13 cellular contexts compared by ENCODE assay signal in the genomic region with DNA sequence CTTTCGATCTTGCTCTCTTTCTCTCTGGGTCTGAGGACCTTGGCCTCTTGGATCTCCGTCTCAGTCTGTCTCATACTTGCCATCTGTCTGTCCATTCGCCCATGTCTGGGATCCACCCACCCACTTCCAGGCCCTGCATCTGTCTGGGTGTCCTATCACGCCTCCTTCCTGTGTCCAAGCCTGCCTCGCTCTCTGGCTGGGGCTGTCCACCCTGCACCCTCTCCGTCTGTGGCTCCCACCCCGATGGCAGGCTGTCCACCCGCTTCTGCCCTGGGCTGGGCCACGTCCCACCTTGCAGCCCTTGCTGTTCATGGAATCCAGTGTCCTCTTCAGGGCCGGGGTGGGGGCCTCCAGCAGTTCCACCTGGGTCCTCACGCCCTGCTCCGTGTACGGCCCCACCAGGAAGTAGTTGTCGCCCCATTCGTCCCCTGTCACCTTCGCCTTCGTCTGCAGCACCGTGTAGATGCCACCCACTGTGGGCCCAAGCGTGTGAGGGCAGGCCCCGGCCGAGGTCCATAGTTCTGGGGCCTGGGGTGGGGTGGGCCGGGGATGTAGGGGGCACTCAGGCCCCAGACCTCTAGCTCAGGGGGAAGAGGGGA. TPM values are rescaled to one million over a fixed set of nuclear protein-coding genes. Genes with fewer than 3 reads are reported as not detected.
A peak's percentile ranks its signal among the peaks of the same experiment; 100 is the strongest.
DNase-seq lines count a peak whose midpoint lies in the region; ATAC-seq, FAIRE-seq and TF ChIP-seq lines count a peak whose summit lies in the region.
"Had no signal": no experiment of that assay in that cellular context is flagged by ENCODE, and none has a peak within 500 bp of the region (broad histone marks: within the 10 kb centered on the region; RNA-seq: fewer than 3 reads in every experiment).

No MANE protein-coding gene starts in this region.

- H3K9ac ChIP-seq in GM12878 (ENCODE audit: control insufficient read depth, insufficient read depth, low read length), result peak overlapping the region; percentile 91; the same call in 1 of the 2 replicates
- H3K9ac ChIP-seq in muscle layer of colon (ENCODE audit: low read length), result no peak overlapping the region

- intact Hi-C loops in Right ventricle myocardium inferior (cut with DNase I), result no loop called here
- intact Hi-C loops in GM12878 (cut with micrococcal nuclease; ENCODE audit: unreplicated experiment), result no loop called here
- intact Hi-C loops in upper lobe of right lung (cut with DNase I), result no loop called here

- POLR2A ChIA-PET in GM12878 (lab: Charles Lee), result interaction anchor here (0.6 to 3.6 kb wide), 4 partner anchors 12 to 150 kb away, joined by 3 to 41 read pairs (median 7); no protein-coding TSS in a partner anchor

- ATAC-seq in Right ventricle myocardium inferior (no peak), GM12878 (no peak), upper lobe of right lung (no peak), GM18873 (IDR thresholded peaks at IDR 0.05; ENCODE audit: low FRiP score, unreplicated experiment) (no peak)

- no TSS peak for BruUV-seq in GM12878 (replicated peaks; lab: Mats Ljungman, UMichigan)

- CTCF ChIA-PET in GM12878 (lab: Yijun Ruan, JAX), result interaction anchor here (1.1 to 4.0 kb wide), 6 partner anchors 12 to 196 kb away, joined by 3 to 55 read pairs (median 28); no protein-coding TSS in a partner anchor

- RAD21 ChIA-PET in GM12878 (lab: Charles Lee; ENCODE audit: unreplicated experiment), result no interaction called here

- H3K4me3 ChIP-seq in right atrium auricular region (peak overlapping the region; percentile 75), GM12878 (peak overlapping the region; percentile 93; the same call in 1 of the 2 replicates), muscle layer of colon (ENCODE audit: low read depth in 1 of 2, low read length in 2 of 2) (no peak overlapping the region), upper lobe of right lung (no peak overlapping the region)

- SMC1A ChIA-PET in GM12878 (lab: Charles Lee; ENCODE audit: uncharacterized antibody, unreplicated experiment), result interaction anchor here (1.0 to 1.5 kb wide), 3 partner anchors 12 to 196 kb away, joined by 3 to 4 read pairs (median 4); no protein-coding TSS in a partner anchor

- WGBS in GM12878 (ENCODE audit: insufficient coverage, insufficient replicate concordance, low lambda C conversion rate, missing lambda C conversion rate), result 98% methylated on average over 19 of the region's 22 CpGs

- no peaks in the 10 kb centered on the region for H4K20me1 ChIP-seq in GM12878 (ENCODE audit: control insufficient read depth, insufficient read depth)

- DNase-seq in right atrium auricular region (ENCODE audit: low spot score), result no peak
- DNase-seq in Right ventricle myocardium inferior (ENCODE audit: missing footprints), result no peak
- DNase-seq in GM12878 (ENCODE audit: low read depth, low spot score), result no peak
- no peak for DNase-seq in upper lobe of right lung
- DNase-seq in NK-92 (lab: John Stamatoyannopoulos, UW; ENCODE audit: unreplicated experiment), result no peak
- DNase-seq in NCI-H510A (lab: John Stamatoyannopoulos, UW), result no peak
- DNase-seq: COR-L47; NCI-H748 treated with DMSO at 0.1 percent for 48 hours; stimulated activated naive CD4-positive, alpha-beta T cell; T-helper 9 cell had no signal

- no peak for TF ChIP-seq EP300 in GM12878 (IDR thresholded peaks at IDR 0.05; ENCODE audit: borderline replicate concordance in 1 of 2, control insufficient read depth in 1 of 2, low read depth in 2 of 2, low read length in 2 of 2)

- H3K27ac ChIP-seq in right atrium auricular region (peak overlapping the region; percentile 91 to 95), GM12878 (ENCODE audit: control insufficient read depth, insufficient read depth) (no peak overlapping the region), muscle layer of colon (ENCODE audit: low read depth, low read length) (peak overlapping the region; percentile 97), upper lobe of right lung (peak overlapping the region; percentile 95)

- TF ChIP-seq CTCF in right atrium auricular region (IDR thresholded peaks at IDR 0.05), result no peak
- TF ChIP-seq CTCF in GM12878 (IDR thresholded peaks at IDR 0.05 in 2 of 3, conservative IDR thresholded peaks at IDR 0.05 in 1 of 3; ENCODE audit: control insufficient read depth in 2 of 3, extremely low read depth in 1 of 3, insufficient read depth in 1 of 3, low read depth in 3 of 3, low read length in 3 of 3), result no peak
- TF ChIP-seq CTCF in upper lobe of right lung (IDR thresholded peaks at IDR 0.05), result no peak

- H3K9me3 ChIP-seq in right atrium auricular region, result no peaks in the 10 kb centered on the region
- no peaks in the 10 kb centered on the region for H3K9me3 ChIP-seq in GM12878 (replicated peaks; ENCODE audit: control insufficient read depth, insufficient read depth, low read length)
- H3K9me3 ChIP-seq in muscle layer of colon (ENCODE audit: low read length), result no peaks in the 10 kb centered on the region
- no peaks in the 10 kb centered on the region for H3K9me3 ChIP-seq in upper lobe of right lung
- H3K9me3 ChIP-seq: spleen had no signal

- H3K4me2 ChIP-seq in GM12878 (ENCODE audit: control insufficient read depth, insufficient read depth), result peak overlapping the region; percentile 22; the same call in 1 of the 2 replicates

- no peak for TF ChIP-seq POLR2A in GM12878 (IDR thresholded peaks at IDR 0.05; ENCODE audit: low read depth, low read length)

- in situ Hi-C loops in GM12878 (cut with MboI), result no loop called here

- H3K27me3 ChIP-seq in right atrium auricular region (no peaks in the 10 kb centered on the region), GM12878 (replicated peaks in 1 of 2; ENCODE audit: control insufficient read depth in 2 of 2, insufficient read depth in 2 of 2, low read length in 1 of 2) (no peaks in the 10 kb centered on the region), muscle layer of colon (ENCODE audit: control insufficient read depth in 1 of 2, insufficient read depth in 2 of 2, low read length in 2 of 2) (no peaks in the 10 kb centered on the region), upper lobe of right lung (no peaks in the 10 kb centered on the region)
- H3K27me3 ChIP-seq: spleen had no signal

- peaks cover 0 to 40% of the 10 kb centered on the region in 2 donors for H3K4me1 ChIP-seq in right atrium auricular region
- peaks cover 3% of the 10 kb centered on the region for H3K4me1 ChIP-seq in GM12878 (ENCODE audit: control insufficient read depth, insufficient read depth, low read length)
- H3K4me1 ChIP-seq in muscle layer of colon (ENCODE audit: insufficient read depth, low read length), result peaks cover 28% of the 10 kb centered on the region
- H3K4me1 ChIP-seq in upper lobe of right lung, result peaks cover 20% of the 10 kb centered on the region

- no peak for TF ChIP-seq RAD21 in GM12878 (IDR thresholded peaks at IDR 0.05; ENCODE audit: insufficient read depth, low read depth, low read length)

- no peak overlapping the region for H2AFZ ChIP-seq in GM12878 (ENCODE audit: control insufficient read depth, low read depth, low read length)

- FAIRE-seq in GM12878 (lab: Jason Lieb, UNC), result no peak

- H3K79me2 ChIP-seq in GM12878 (ENCODE audit: control insufficient read depth, insufficient read depth, low read length), result peaks cover 49% of the 10 kb centered on the region

- peaks cover 24% of the 10 kb centered on the region for H3K36me3 ChIP-seq in right atrium auricular region
- peaks cover 0 to 12% of the 10 kb centered on the region in 2 experiments; a peak in 3 of 4 replicates for H3K36me3 ChIP-seq in GM12878 (ENCODE audit: control insufficient read depth in 2 of 2, insufficient read depth in 2 of 2, low read length in 1 of 2)
- peaks cover 11% of the 10 kb centered on the region for H3K36me3 ChIP-seq in muscle layer of colon (ENCODE audit: insufficient read depth, low read length)
- peaks cover 18% of the 10 kb centered on the region for H3K36me3 ChIP-seq in upper lobe of right lung

RNA-seq across cellular contexts. Expression of a gene that starts 2.0 kb away (rescaled TPM):
- total RNA-seq in right atrium auricular region (10 to 100 TPM; 72.1 to 88.1 TPM), Right ventricle myocardium inferior (99.1 TPM), GM12878 (2014; rRNA removed) (35.4 and 39.5 TPM in 2 replicates), GM12878 (2014; rRNA removed; fragmentation: Illumina TruSeq; extraction: Trizol) (20.2 and 21.5 TPM in 2 replicates), GM12878 (2021) (37.3 and 40.2 TPM in 2 replicates), upper lobe of right lung (35.1 TPM)
- total RNA-seq in GM12878 (2013; cell fraction: nucleolus; rRNA removed), result 77.6 and 83.1 TPM in 2 replicates
- 30.6 TPM for polyA plus RNA-seq in GM12878 (2011; ENCODE audit: low read depth)
- polyA plus RNA-seq in GM12878 (2011; rRNA removed) (36.0 and 62.0 TPM in 2 replicates), GM12878 (2014; fragmentation: Illumina TruSeq; extraction: Trizol) (40.6 and 44.3 TPM in 2 replicates), GM12878 (2014; fragmentation: Nextera tagmentation; extraction: Ambion mirVana) (1 to 10 TPM; 3.7 to 5.8 TPM), GM12878 (2014; rRNA removed) (42.2 and 45.5 TPM in 2 replicates), GM12878 (2016; fragmentation: Nextera tagmentation; extraction: Ambion mirVana) (10 to 100 TPM; 37.3 to 40.6 TPM)
- polyA plus RNA-seq in GM12878 (2011; cell fraction: cytosol; rRNA removed), result 72.2 and 76.1 TPM in 2 replicates
- polyA plus RNA-seq in GM12878 (2011; cell fraction: nucleus; rRNA removed), result 87.8 and 91.9 TPM in 2 replicates
- polyA plus RNA-seq in GM12878 (2012), result 49.4 and 54.4 TPM in 2 replicates
- polyA minus RNA-seq in GM12878 (2011; rRNA and poly(A)+ RNA removed), result 56.8 and 118 TPM in 2 replicates
- polyA minus RNA-seq in GM12878 (2011; cell fraction: cytosol; rRNA and poly(A)+ RNA removed), result 23.9 and 29.7 TPM in 2 replicates
- 38.2 and 52.7 TPM in 2 replicates for polyA minus RNA-seq in GM12878 (2011; cell fraction: nucleus; rRNA and poly(A)+ RNA removed)

RNA-seq across cellular contexts. Expression of a gene that starts 2.6 kb away (rescaled TPM):
- total RNA-seq in right atrium auricular region, result 10 to 100 TPM; 49.1 to 87.7 TPM
- total RNA-seq in Right ventricle myocardium inferior, result 46.8 TPM
- total RNA-seq in GM12878 (2013; cell fraction: nucleolus; rRNA removed), result 60.9 and 67.9 TPM in 2 replicates
- 195 and 202 TPM in 2 replicates for total RNA-seq in GM12878 (2014; rRNA removed)
- 80.3 and 97.0 TPM in 2 replicates for total RNA-seq in GM12878 (2014; rRNA removed; fragmentation: Illumina TruSeq; extraction: Trizol)
- 134 and 142 TPM in 2 replicates for total RNA-seq in GM12878 (2021)
- 38.4 TPM for polyA plus RNA-seq in GM12878 (2011; ENCODE audit: low read depth)
- 58.7 and 117 TPM in 2 replicates for polyA plus RNA-seq in GM12878 (2011; rRNA removed)
- polyA plus RNA-seq in GM12878 (2011; cell fraction: cytosol; rRNA removed), result 182 and 281 TPM in 2 replicates
- polyA plus RNA-seq in GM12878 (2011; cell fraction: nucleus; rRNA removed), result 206 and 275 TPM in 2 replicates
- polyA plus RNA-seq in GM12878 (2012), result 88.4 and 111 TPM in 2 replicates
- 11.8 and 53.8 TPM in 2 replicates for polyA plus RNA-seq in GM12878 (2014; fragmentation: Illumina TruSeq; extraction: Trizol)
- polyA plus RNA-seq in GM12878 (2014; fragmentation: Nextera tagmentation; extraction: Ambion mirVana), result 10 to 100 TPM; 33.8 to 70.6 TPM
- polyA plus RNA-seq in GM12878 (2014; rRNA removed), result 142 and 166 TPM in 2 replicates
- 100 to 1,000 TPM; 214 to 224 TPM for polyA plus RNA-seq in GM12878 (2016; fragmentation: Nextera tagmentation; extraction: Ambion mirVana)
- polyA minus RNA-seq in GM12878 (2011; rRNA and poly(A)+ RNA removed), result 125 and 207 TPM in 2 replicates
- 59.3 and 70.5 TPM in 2 replicates for polyA minus RNA-seq in GM12878 (2011; cell fraction: cytosol; rRNA and poly(A)+ RNA removed)
- polyA minus RNA-seq in GM12878 (2011; cell fraction: nucleus; rRNA and poly(A)+ RNA removed), result 47.3 and 83.5 TPM in 2 replicates
- 37.6 TPM for total RNA-seq in upper lobe of right lung

RNA-seq across cellular contexts. Expression of a gene that starts 25.8 kb away (rescaled TPM):
- total RNA-seq in right atrium auricular region (not detected), Right ventricle myocardium inferior (not detected), GM12878 (2014; rRNA removed) (0.34 TPM in 1 of 2 replicates, not detected in the other), GM12878 (2014; rRNA removed; fragmentation: Illumina TruSeq; extraction: Trizol) (not detected in 2 replicates), GM12878 (2021) (0.46 TPM in 1 of 2 replicates, not detected in the other), upper lobe of right lung (not detected)
- not detected in 2 replicates for total RNA-seq in GM12878 (2013; cell fraction: nucleolus; rRNA removed)
- polyA plus RNA-seq in GM12878 (2011; ENCODE audit: low read depth), result 1.7 TPM
- polyA plus RNA-seq in GM12878 (2011; rRNA removed) (not detected in 2 replicates), GM12878 (2014; fragmentation: Illumina TruSeq; extraction: Trizol) (not detected in 2 replicates), GM12878 (2014; fragmentation: Nextera tagmentation; extraction: Ambion mirVana) (under 1 TPM in 1 of 2 experiments, not detected in 1; 0.20 TPM), GM12878 (2014; rRNA removed) (0.28 TPM in 1 of 2 replicates, not detected in the other), GM12878 (2016; fragmentation: Nextera tagmentation; extraction: Ambion mirVana) (under 1 TPM; 0.60 to 0.72 TPM)
- not detected in 2 replicates for polyA plus RNA-seq in GM12878 (2011; cell fraction: cytosol; rRNA removed)
- polyA plus RNA-seq in GM12878 (2011; cell fraction: nucleus; rRNA removed), result 0.97 and 1.1 TPM in 2 replicates
- 0.54 and 0.60 TPM in 2 replicates for polyA plus RNA-seq in GM12878 (2012)
- not detected in 2 replicates for polyA minus RNA-seq in GM12878 (2011; rRNA and poly(A)+ RNA removed)
- polyA minus RNA-seq in GM12878 (2011; cell fraction: cytosol; rRNA and poly(A)+ RNA removed), result not detected in 2 replicates
- polyA minus RNA-seq in GM12878 (2011; cell fraction: nucleus; rRNA and poly(A)+ RNA removed), result not detected in 2 replicates

RNA-seq across cellular contexts. Expression of a gene that starts 26.0 kb away (rescaled TPM):
- 1,000 to 10,000 TPM; 1,493 to 3,053 TPM for total RNA-seq in right atrium auricular region
- total RNA-seq in Right ventricle myocardium inferior, result 1,007 TPM
- 86.0 and 88.4 TPM in 2 replicates for total RNA-seq in GM12878 (2013; cell fraction: nucleolus; rRNA removed)
- 1,329 and 1,429 TPM in 2 replicates for total RNA-seq in GM12878 (2014; rRNA removed)
- 1,207 and 1,334 TPM in 2 replicates for total RNA-seq in GM12878 (2014; rRNA removed; fragmentation: Illumina TruSeq; extraction: Trizol)
- total RNA-seq in GM12878 (2021), result 994 and 1,017 TPM in 2 replicates
- polyA plus RNA-seq in GM12878 (2011; ENCODE audit: low read depth), result 1,181 TPM
- polyA plus RNA-seq in GM12878 (2011; rRNA removed), result 148 and 364 TPM in 2 replicates
- 1,075 and 1,106 TPM in 2 replicates for polyA plus RNA-seq in GM12878 (2011; cell fraction: cytosol; rRNA removed)
- 345 and 359 TPM in 2 replicates for polyA plus RNA-seq in GM12878 (2011; cell fraction: nucleus; rRNA removed)
- polyA plus RNA-seq in GM12878 (2012), result 1,628 and 2,313 TPM in 2 replicates
- 1,187 and 1,762 TPM in 2 replicates for polyA plus RNA-seq in GM12878 (2014; fragmentation: Illumina TruSeq; extraction: Trizol)
- 1,000 to 10,000 TPM; 5,502 to 8,913 TPM for polyA plus RNA-seq in GM12878 (2014; fragmentation: Nextera tagmentation; extraction: Ambion mirVana)
- 1,363 and 1,437 TPM in 2 replicates for polyA plus RNA-seq in GM12878 (2014; rRNA removed)
- 1,000 to 10,000 TPM; 4,849 to 4,896 TPM for polyA plus RNA-seq in GM12878 (2016; fragmentation: Nextera tagmentation; extraction: Ambion mirVana)
- polyA minus RNA-seq in GM12878 (2011; rRNA and poly(A)+ RNA removed), result 168 and 426 TPM in 2 replicates
- polyA minus RNA-seq in GM12878 (2011; cell fraction: cytosol; rRNA and poly(A)+ RNA removed), result 172 and 175 TPM in 2 replicates
- polyA minus RNA-seq in GM12878 (2011; cell fraction: nucleus; rRNA and poly(A)+ RNA removed), result 67.8 and 78.5 TPM in 2 replicates
- 7,346 TPM for total RNA-seq in upper lobe of right lung

RNA-seq across cellular contexts. Expression of a gene that starts 33.0 kb away (rescaled TPM):
- total RNA-seq in right atrium auricular region (not detected), Right ventricle myocardium inferior (not detected), GM12878 (2014; rRNA removed) (not detected in 2 replicates), GM12878 (2014; rRNA removed; fragmentation: Illumina TruSeq; extraction: Trizol) (not detected in 2 replicates), GM12878 (2021) (not detected in 2 replicates), upper lobe of right lung (not detected)
- not detected in 2 replicates for total RNA-seq in GM12878 (2013; cell fraction: nucleolus; rRNA removed)
- not detected for polyA plus RNA-seq in GM12878 (2011; ENCODE audit: low read depth)
- polyA plus RNA-seq in GM12878 (2011; rRNA removed) (not detected in 2 replicates), GM12878 (2014; fragmentation: Illumina TruSeq; extraction: Trizol) (not detected in 2 replicates), GM12878 (2014; fragmentation: Nextera tagmentation; extraction: Ambion mirVana) (not detected), GM12878 (2014; rRNA removed) (not detected in 2 replicates), GM12878 (2016; fragmentation: Nextera tagmentation; extraction: Ambion mirVana) (not detected)
- not detected in 2 replicates for polyA plus RNA-seq in GM12878 (2011; cell fraction: cytosol; rRNA removed)
- not detected in 2 replicates for polyA plus RNA-seq in GM12878 (2011; cell fraction: nucleus; rRNA removed)
- polyA plus RNA-seq in GM12878 (2012), result not detected in 2 replicates
- not detected in 2 replicates for polyA minus RNA-seq in GM12878 (2011; rRNA and poly(A)+ RNA removed)
- not detected in 2 replicates for polyA minus RNA-seq in GM12878 (2011; cell fraction: cytosol; rRNA and poly(A)+ RNA removed)
- polyA minus RNA-seq in GM12878 (2011; cell fraction: nucleus; rRNA and poly(A)+ RNA removed), result not detected in 2 replicates
- total RNA-seq: spleen had no signal
- polyA plus RNA-seq: spleen had no signal

Comparison
In these comparisons a context has a peak if more than half of its experiments do, and no peak if none do; other contexts are left out.
1. H3K4me3 ChIP-seq: peak in right atrium auricular region (2 of 2) and GM12878 (single experiment); none in muscle layer of colon (0 of 2) and upper lobe of right lung (single experiment).